19 cellular contexts compared by ENCODE assay signal in the genomic region with DNA sequence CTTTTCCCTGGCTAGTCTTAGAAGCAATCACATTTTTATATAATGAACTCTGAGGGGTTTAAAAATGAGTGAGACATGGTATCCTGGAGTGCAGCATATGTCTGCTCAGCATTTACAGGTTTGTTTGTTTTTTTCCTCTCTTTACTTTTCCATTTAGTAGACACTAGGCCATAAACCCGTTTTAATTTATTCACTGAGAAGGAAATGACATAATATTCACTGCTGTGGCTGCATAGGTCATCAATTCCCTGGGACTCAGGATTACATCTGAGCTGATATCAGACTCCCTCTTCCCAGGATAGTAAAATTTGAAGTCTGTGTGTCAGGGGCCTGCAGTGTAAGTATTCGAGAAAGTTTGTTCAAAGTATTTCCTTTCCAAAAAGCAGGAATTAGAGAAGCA.
"Had no signal": no experiment of that assay in that cellular context is flagged by ENCODE, and none has a peak within 500 bp of the region (broad histone marks: within the 10 kb centered on the region; RNA-seq: fewer than 3 reads in every experiment).

No MANE protein-coding gene starts in this region.

- H3K27me3 Mint-ChIP-seq: naive B cell; stimulated activated naive CD8-positive, alpha-beta T cell treated with anti-CD3 and anti-CD28 coated beads, Interleukin-15, Interleukin-2, amounts not matched to agents 100 ng/mL and 50 ng/mL, for 24 hours had no signal

- H3K4me3 ChIP-seq: body of pancreas, hepatocyte, lower lobe of right lung, sigmoid colon, testis had no signal

- H3K4me1 Mint-ChIP-seq: naive B cell had no signal

- H3K9me3 ChIP-seq: body of pancreas, lower lobe of right lung, sigmoid colon, testis had no signal

- ATAC-seq: body of pancreas, lower lobe of right lung had no signal

- DNase-seq: activated CD4-positive, CD25-positive, alpha-beta regulatory T cell; activated naive CD4-positive, alpha-beta T cell treated with anti-CD3 and anti-CD28 coated beads, Interleukin-2, amount 50 U/mL, for 16 hours; body of pancreas; central memory CD4-positive, alpha-beta T cell; cortex of kidney; effector memory CD4-positive, alpha-beta T cell; lower lobe of right lung; midbrain; naive B cell; occipital lobe; sigmoid colon; stimulated activated CD4-positive, alpha-beta T cell treated with anti-CD3 and anti-CD28 coated beads, Interleukin-2, amount 100 ng/mL, for 48 hours; stimulated activated CD8-positive, alpha-beta memory T cell treated with anti-CD3 and anti-CD28 coated beads, Interleukin-4, amount 100 ng/mL, for 48 hours; testis had no signal

- H3K36me3 ChIP-seq: lower lobe of right lung, sigmoid colon had no signal

- H3K9me3 Mint-ChIP-seq: activated T-helper 2 cell treated with anti-CD3 and anti-CD28 coated beads, Interferon-gamma antibody, Interleukin-2, Interleukin-4, amounts not matched to agents 10 μg/mL and 5 μg/mL and 100 μg/mL, durations not matched to agents 14 hours and 24 hours and 36 hours; stimulated activated naive CD8-positive, alpha-beta T cell treated with anti-CD3 and anti-CD28 coated beads, Interleukin-15, Interleukin-2, amounts not matched to agents 100 ng/mL and 50 ng/mL, for 24 hours; T-helper 1 cell treated with Interleukin-12 subunit alpha and Interleukin-12 subunit beta and Interleukin-4 antibody, amounts not matched to agents 30 μg/mL and 1 μg/mL, for 36 hours had no signal

- H3K27ac ChIP-seq: body of pancreas, epithelial cell of prostate, hepatocyte, lower lobe of right lung, sigmoid colon, testis had no signal

- H3K27ac Mint-ChIP-seq: activated T-helper 2 cell treated with anti-CD3 and anti-CD28 coated beads, Interferon-gamma antibody, Interleukin-2, Interleukin-4, amounts not matched to agents 10 μg/mL and 5 μg/mL and 100 μg/mL, durations not matched to agents 14 hours and 24 hours and 36 hours; stimulated activated naive CD8-positive, alpha-beta T cell treated with anti-CD3 and anti-CD28 coated beads, Interleukin-15, Interleukin-2, amounts not matched to agents 100 ng/mL and 50 ng/mL, for 24 hours; T-helper 1 cell treated with Interleukin-12 subunit alpha and Interleukin-12 subunit beta and Interleukin-4 antibody, amounts not matched to agents 30 μg/mL and 1 μg/mL, for 36 hours had no signal

- H3K4me3 Mint-ChIP-seq: naive B cell; stimulated activated naive CD8-positive, alpha-beta T cell treated with anti-CD3 and anti-CD28 coated beads, Interleukin-15, Interleukin-2, amounts not matched to agents 100 ng/mL and 50 ng/mL, for 24 hours; T-helper 1 cell treated with Interleukin-12 subunit alpha and Interleukin-12 subunit beta and Interleukin-4 antibody, amounts not matched to agents 30 μg/mL and 1 μg/mL, for 36 hours had no signal
